8 cellular contexts compared by ENCODE assay signal in genomic region chr15:88918738-88919137, GRCh38. TPM values are rescaled to one million over a fixed set of nuclear protein-coding genes. Genes with fewer than 3 reads are reported as not detected.
DNase-seq lines count a peak whose midpoint lies in the region; ATAC-seq and TF ChIP-seq lines count a peak whose summit lies in the region.

No MANE protein-coding gene starts in this region.

- peak; percentile 61 to 78 for DNase-seq in uterus
- DNase-seq in NCI-H1694 (lab: John Stamatoyannopoulos, UW): no peak
- no peak for DNase-seq in SHP77 (lab: John Stamatoyannopoulos, UW)

- peak; percentile 69 for ATAC-seq in GM18502 (IDR thresholded peaks at IDR 0.05; ENCODE audit: poor library complexity, unreplicated experiment)
- ATAC-seq in HG02938 (IDR thresholded peaks at IDR 0.05; ENCODE audit: unreplicated experiment): peak; percentile 64
- peak; percentile 95 for ATAC-seq in SK-N-SH treated with all-trans-retinoic acid at 6 μM for 48 hours
- peak; percentile 80 for ATAC-seq in gastroesophageal sphincter
- no peak for ATAC-seq in GM19328 (IDR thresholded peaks at IDR 0.05; ENCODE audit: unreplicated experiment)

- no peaks in the 10 kb centered on the region for H3K36me3 ChIP-seq in gastroesophageal sphincter
- no peaks in the 10 kb centered on the region for H3K36me3 ChIP-seq in uterus

- H3K4me1 ChIP-seq in gastroesophageal sphincter (peaks cover 0 to 14% (median 0%) of the 10 kb centered on the region in 3 donors), uterus (no peaks in the 10 kb centered on the region)

- H3K27ac ChIP-seq in gastroesophageal sphincter (no peak overlapping the region), uterus (no peak overlapping the region)

- H3K9me3 ChIP-seq in gastroesophageal sphincter (no peaks in the 10 kb centered on the region), uterus (no peaks in the 10 kb centered on the region)

- TF ChIP-seq POLR2A in gastroesophageal sphincter (IDR thresholded peaks at IDR 0.05): no peak
- no peak for TF ChIP-seq POLR2A in uterus (IDR thresholded peaks at IDR 0.05)

- intact Hi-C loops in uterus (cut with DNase I; ENCODE audit: low total_unique reads): no loop called here

- H3K27me3 ChIP-seq in gastroesophageal sphincter (no peaks in the 10 kb centered on the region), uterus (no peaks in the 10 kb centered on the region)

- TF ChIP-seq EP300 in gastroesophageal sphincter (IDR thresholded peaks at IDR 0.05): no peak

- 17 to 23% methylated on average over 2 to 4 of the region's 4 CpGs for WGBS in gastroesophageal sphincter (ENCODE audit: low coverage in 1 of 2), 2 donors

- TF ChIP-seq CTCF in gastroesophageal sphincter (IDR thresholded peaks at IDR 0.05) (no peak), uterus (IDR thresholded peaks at IDR 0.05) (peak in 1 of 4 experiments; percentile 6)

- H3K4me3 ChIP-seq in gastroesophageal sphincter (no peak overlapping the region), uterus (no peak overlapping the region)

TF ChIP-seq in SK-N-SH treated with all-trans-retinoic acid at 6 μM for 48 hours, 23 proteins besides CTCF, POLR2A, EP300 and RAD21:
- TF ChIP-seq ISL1 (CRISPR knock-in tag; IDR thresholded peaks at IDR 0.05) (peak; percentile 72), ZNF8 (CRISPR knock-in tag; IDR thresholded peaks at IDR 0.05) (no peak), CREB5 (CRISPR knock-in tag; IDR thresholded peaks at IDR 0.05; ENCODE audit: low read depth) (0 out of 2 replicates have a peak, but pooled peaks have one; percentile 36), GLIS3 (CRISPR knock-in tag; IDR thresholded peaks at IDR 0.05) (no peak), ZNF70 (CRISPR knock-in tag; IDR thresholded peaks at IDR 0.05) (no peak), ZFP30 (CRISPR knock-in tag; IDR thresholded peaks at IDR 0.05) (no peak), ESRRG (CRISPR knock-in tag; IDR thresholded peaks at IDR 0.05) (no peak), SNAI2 (CRISPR knock-in tag; IDR thresholded peaks at IDR 0.05) (no peak), OSR1 (CRISPR knock-in tag; IDR thresholded peaks at IDR 0.05) (no peak), RARB (CRISPR knock-in tag; IDR thresholded peaks at IDR 0.05) (no peak)

RNA-seq across cellular contexts. Expression of gene MFGE8, which starts 5.6 kb away (rescaled TPM):
- total RNA-seq in gastroesophageal sphincter: 100 to 1,000 TPM; 496 to 734 (median 508) TPM
- total RNA-seq in uterus: 100 to 1,000 TPM; 212 to 664 (median 370) TPM

RNA-seq across cellular contexts. Expression of gene HAPLN3, which starts 23.4 kb away (rescaled TPM):
- 10 to 100 TPM in 1 of 4 donors, 1 to 10 TPM in 3; 3.0 to 10.5 (median 6.7) TPM for total RNA-seq in gastroesophageal sphincter
- total RNA-seq in uterus: 10 to 100 TPM; 17.9 to 34.8 (median 23.1) TPM

Comparison
In these comparisons a context has a peak if more than half of its experiments do, and no peak if none do; other contexts are left out.
1. DNase-seq: peak in uterus (2 of 2); none in NCI-H1694 (single experiment) and SHP77 (0 of 2).